In genomic region chr10:72921147-72921683, GRCh38 we compare ENCODE assay signal across 6 cellular contexts.
A peak's percentile ranks its signal among the peaks of the same experiment; 100 is the strongest.
DNase-seq lines count a peak whose midpoint lies in the region; TF ChIP-seq lines count a peak whose summit lies in the region.
"Not testable (repeated sequence)": the region's sequence is repeated elsewhere in the genome, so short reads cannot be mapped to it uniquely, and the experiment has no call there.

No MANE protein-coding gene starts in this region.

- not testable (repeated sequence) for H3K9me3 ChIP-seq in HEK293 (ENCODE audit: control insufficient read depth, insufficient read depth, low read depth, low read length)

- POLR2A ChIA-PET in HEK293 (lab: Yijun Ruan, JAX), result interaction anchor here (0.7 kb wide), 1 partner anchor 360 kb away, joined by 3 read pairs; no protein-coding TSS in a partner anchor

- not testable (repeated sequence) for H3K36me3 ChIP-seq in HEK293 (ENCODE audit: control insufficient read depth in 2 of 2, insufficient read depth in 1 of 2, low read length in 2 of 2)

- H3K4me3 ChIP-seq in HEK293 (ENCODE audit: low read depth, low read length); choroid plexus epithelial cell (ENCODE audit: low read depth, low read length); fibroblast of mammary gland (ENCODE audit: control insufficient read depth, low read depth, low read length); fibroblast of pulmonary artery (replicated peaks; ENCODE audit: low read depth, low read length): not testable (repeated sequence)

- DNase-seq in amniotic epithelial cell (ENCODE audit: low read depth), result peak; percentile 21
- peak; percentile 18 for DNase-seq in choroid plexus epithelial cell (ENCODE audit: low read depth)
- DNase-seq in fibroblast of gingiva (ENCODE audit: low read depth), result peak; percentile 4
- peak; percentile 10 for DNase-seq in fibroblast of mammary gland (ENCODE audit: low read depth)
- peak; percentile 5 for DNase-seq in fibroblast of pulmonary artery (ENCODE audit: low read depth)

- TF ChIP-seq CTCF in HEK293 (tag by site-specific recombination; IDR thresholded peaks at IDR 0.05); choroid plexus epithelial cell (conservative IDR thresholded peaks at IDR 0.05; ENCODE audit: low read depth, low read length); fibroblast of mammary gland (conservative IDR thresholded peaks at IDR 0.05; ENCODE audit: control insufficient read depth, insufficient read depth, low read depth, low read length); fibroblast of pulmonary artery (IDR thresholded peaks at IDR 0.05; ENCODE audit: low read length, missing control alignments): not testable (repeated sequence)

- H3K4me1 ChIP-seq in HEK293 (ENCODE audit: control insufficient read depth, insufficient read depth, low read length), result not testable (repeated sequence)

- CTCF ChIA-PET in HEK293 (lab: Yijun Ruan, JAX), result not testable (repeated sequence)

- not testable (repeated sequence) for H3K27ac ChIP-seq in HEK293 (ENCODE audit: extremely low read depth, low read depth, low read length)

TF ChIP-seq in HEK293, 187 proteins besides CTCF, POLR2A, EP300 and RAD21:
- TF ChIP-seq ZNF529 (tag by site-specific recombination; IDR thresholded peaks at IDR 0.05; ENCODE audit: insufficient replicate concordance) (peak; percentile 95), ZNF558 (tag by site-specific recombination; IDR thresholded peaks at IDR 0.05) (peak; percentile 96), SETDB1 (IDR thresholded peaks at IDR 0.05; ENCODE audit: insufficient read length, low read length) (peak; percentile 86)
